ENCODE assay signal across 1 cellular context in the genomic region with DNA sequence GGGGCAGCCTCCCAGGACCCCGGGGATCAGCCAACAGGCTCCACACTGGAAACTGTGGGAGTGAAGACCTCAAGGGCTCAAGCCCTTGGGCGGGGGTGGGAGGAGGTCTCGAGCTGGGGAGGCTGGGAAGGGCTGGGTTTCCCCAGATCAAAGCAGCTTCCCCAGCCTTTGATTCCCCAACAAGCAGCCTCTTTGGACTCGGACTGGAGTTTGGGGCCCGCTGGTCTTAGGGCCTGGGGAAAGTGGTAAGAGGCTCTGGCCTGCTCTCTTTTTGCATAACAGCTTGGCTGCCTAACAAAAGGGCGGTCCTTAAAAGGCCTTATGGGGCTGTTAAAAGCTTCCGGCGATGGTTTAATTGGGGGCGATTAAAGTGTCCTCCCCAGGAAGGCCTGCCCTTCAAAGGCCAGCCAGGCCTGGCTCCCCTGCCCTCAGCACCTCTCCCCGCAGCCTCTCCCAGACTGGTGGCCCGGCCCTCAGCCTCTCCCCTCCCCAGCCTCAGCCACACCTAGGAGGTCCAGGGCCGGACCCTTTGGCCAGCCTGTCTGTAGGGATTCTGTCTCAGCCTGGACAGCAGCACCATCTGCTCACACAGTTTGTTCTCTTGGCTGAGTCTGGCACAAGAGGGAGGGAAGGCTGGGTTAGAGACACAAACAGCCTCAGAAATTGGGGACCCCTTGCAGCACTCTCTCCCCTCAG.
A peak's percentile ranks its signal among the peaks of the same experiment; 100 is the strongest.
TF ChIP-seq lines count a peak whose summit lies in the region.

No MANE protein-coding gene starts in this region.

TF ChIP-seq in H1, 55 proteins besides CTCF, POLR2A, EP300 and RAD21:
- TF ChIP-seq GABPA (IDR thresholded peaks at IDR 0.05; ENCODE audit: borderline replicate concordance, insufficient read depth, low read length) = 0 out of 2 replicates have a peak, but pooled peaks have one; percentile 33
- no peak for TF ChIP-seq RXRA (IDR thresholded peaks at IDR 0.05; ENCODE audit: insufficient read depth, low read depth, low read length)
- no peak for TF ChIP-seq SAP30 (IDR thresholded peaks at IDR 0.05; ENCODE audit: insufficient read depth, insufficient replicate concordance, low read length)
